ENCODE assay signal across 12 cellular contexts in the genomic region with DNA sequence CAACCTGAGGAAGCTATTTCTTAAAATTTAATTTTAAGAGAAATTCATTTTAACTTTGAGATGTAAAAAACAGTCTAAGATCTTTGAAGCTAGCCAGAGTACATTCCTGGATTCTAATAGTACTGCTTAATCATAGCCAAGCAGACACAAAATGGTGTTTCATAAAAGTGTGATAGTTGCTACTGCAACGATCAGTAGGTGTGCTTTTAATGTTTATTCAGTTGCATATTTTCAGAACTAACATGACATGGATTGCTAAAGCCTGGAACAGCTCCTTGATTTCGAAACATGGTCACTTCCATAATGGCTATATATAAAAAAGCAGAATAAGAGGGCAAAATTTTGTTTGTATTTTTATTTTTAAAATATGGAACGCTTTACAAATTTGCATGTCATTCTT. TPM values are rescaled to one million over a fixed set of nuclear protein-coding genes. Genes with fewer than 3 reads are reported as not detected.
A peak's percentile ranks its signal among the peaks of the same experiment; 100 is the strongest.
DNase-seq lines count a peak whose midpoint lies in the region; ATAC-seq and TF ChIP-seq lines count a peak whose summit lies in the region.
"Had no signal": no experiment of that assay in that cellular context is flagged by ENCODE, and none has a peak within 500 bp of the region (broad histone marks: within the 10 kb centered on the region; RNA-seq: fewer than 3 reads in every experiment).

No MANE protein-coding gene starts in this region.

- H3K9me3 ChIP-seq in CD4-positive, alpha-beta T cell (ENCODE audit: control insufficient read depth, low read length): no peaks in the 10 kb centered on the region
- H3K9me3 ChIP-seq in esophagus muscularis mucosa: no peaks in the 10 kb centered on the region
- H3K9me3 ChIP-seq: neutrophil had no signal

- no peak for TF ChIP-seq CTCF in CD4-positive, alpha-beta T cell (IDR thresholded peaks at IDR 0.05)
- TF ChIP-seq CTCF in esophagus muscularis mucosa (IDR thresholded peaks at IDR 0.05) (no peak), type B pancreatic cell (conservative IDR thresholded peaks at IDR 0.05) (no peak)

- 39% methylated on average over 3 of the region's 3 CpGs for WGBS in esophagus muscularis mucosa

- peak overlapping the region; percentile 29 for H3K27ac ChIP-seq in CD4-positive, alpha-beta T cell (ENCODE audit: low read depth, low read length)
- peak overlapping the region; percentile 54 to 69 (median 65) for H3K27ac ChIP-seq in esophagus muscularis mucosa (replicated peaks in 1 of 4)
- H3K27ac ChIP-seq: neutrophil had no signal

- ATAC-seq in CD4-positive, alpha-beta T cell (ENCODE audit: poor library complexity): no peak

- H3K4me1 Mint-ChIP-seq in CD4-positive, alpha-beta T cell (ENCODE audit: low read depth): peaks cover 63% of the 10 kb centered on the region
- H3K4me1 Mint-ChIP-seq in type B pancreatic cell (ENCODE audit: unreplicated experiment): peaks cover 10% of the 10 kb centered on the region

- H3K27me3 ChIP-seq in CD4-positive, alpha-beta T cell (ENCODE audit: control insufficient read depth, insufficient read depth, low read length): no peaks in the 10 kb centered on the region
- no peaks in the 10 kb centered on the region for H3K27me3 ChIP-seq in esophagus muscularis mucosa
- H3K27me3 ChIP-seq: neutrophil had no signal

- H3K27me3 Mint-ChIP-seq in CD4-positive, alpha-beta T cell: no peaks in the 10 kb centered on the region
- H3K27me3 Mint-ChIP-seq in type B pancreatic cell: no peaks in the 10 kb centered on the region
- H3K27me3 Mint-ChIP-seq: activated B cell treated with CpG ODN at 0.5 μM for 24 hours had no signal

- no peaks in the 10 kb centered on the region for H3K36me3 Mint-ChIP-seq in CD4-positive, alpha-beta T cell (ENCODE audit: low read depth)
- no peaks in the 10 kb centered on the region for H3K36me3 Mint-ChIP-seq in type B pancreatic cell

- no peak for TF ChIP-seq POLR2A in esophagus muscularis mucosa (IDR thresholded peaks at IDR 0.05; ENCODE audit: low read depth)

- POLR2A ChIA-PET in CD4-positive, alpha-beta T cell (lab: Charles Lee): interaction anchor here (0.7 to 2.5 kb wide), 3 partner anchors 12 to 317 kb away, joined by 3 to 14 read pairs (median 3); no protein-coding TSS in a partner anchor

- no peak for TF ChIP-seq EP300 in esophagus muscularis mucosa (IDR thresholded peaks at IDR 0.05)

- DNase-seq in CD4-positive, alpha-beta T cell: no peak
- DNase-seq in OCI-M1 (lab: John Stamatoyannopoulos, UW): peak; percentile 70
- DNase-seq in esophagus muscularis mucosa (ENCODE audit: extremely low spot score): no peak
- DNase-seq in renal cortical epithelial cell (ENCODE audit: low read depth): peak; percentile 51
- DNase-seq in activated CD4-positive, alpha-beta T cell treated with anti-CD3 and anti-CD28 coated beads for 4 hours: no peak
- DNase-seq in type B pancreatic cell (ENCODE audit: extremely low spot score, unreplicated experiment): no peak
- no peak for DNase-seq in T-helper 1 cell
- no peak for DNase-seq in NCI-H774 (lab: John Stamatoyannopoulos, UW)
- DNase-seq: activated B cell treated with CpG ODN at 0.5 μM for 24 hours; activated effector memory CD4-positive, alpha-beta T cell treated with Interleukin-2 at 50 U/mL for 16 hours; NCI-H2081 treated with DMSO at 0.1 percent for 48 hours had no signal

- intact Hi-C loops in CD4-positive, alpha-beta T cell (cut with DNase I, micrococcal nuclease): loop anchor here (2.0 to 5.0 kb wide), 2 partner anchors 37 to 50 kb away; no protein-coding TSS in a partner anchor
- intact Hi-C loops in esophagus muscularis mucosa (cut with DNase I): loop anchor here (5.0 kb wide), 1 partner anchor 47 kb away; no protein-coding TSS in a partner anchor

- H3K4me1 ChIP-seq in esophagus muscularis mucosa: peaks cover 44 to 92% (median 80%) of the 10 kb centered on the region in 4 donors

- peak overlapping the region; percentile 79 for H3K27ac Mint-ChIP-seq in CD4-positive, alpha-beta T cell
- H3K27ac Mint-ChIP-seq in type B pancreatic cell: no peak overlapping the region
- H3K27ac Mint-ChIP-seq: activated B cell treated with CpG ODN at 0.5 μM for 24 hours had no signal

- H3K4me3 ChIP-seq in esophagus muscularis mucosa: peak overlapping the region in 1 of 4 donors; percentile 3

- no peak overlapping the region for H3K4me3 Mint-ChIP-seq in CD4-positive, alpha-beta T cell
- H3K4me3 Mint-ChIP-seq in type B pancreatic cell: no peak overlapping the region
- H3K4me3 Mint-ChIP-seq: activated B cell treated with CpG ODN at 0.5 μM for 24 hours had no signal

- no peaks in the 10 kb centered on the region for H3K36me3 ChIP-seq in esophagus muscularis mucosa
- H3K36me3 ChIP-seq: neutrophil had no signal

- CTCF ChIA-PET in CD4-positive, alpha-beta T cell (lab: Charles Lee): interaction anchor here (0.6 to 3.0 kb wide), 2 partner anchors 14 to 112 kb away, joined by 3 to 9 read pairs; no protein-coding TSS in a partner anchor

- no peaks in the 10 kb centered on the region for H3K9me3 Mint-ChIP-seq in CD4-positive, alpha-beta T cell
- peaks cover 6% of the 10 kb centered on the region for H3K9me3 Mint-ChIP-seq in type B pancreatic cell
- H3K9me3 Mint-ChIP-seq: activated B cell treated with CpG ODN at 0.5 μM for 24 hours had no signal

RNA-seq across cellular contexts. Expression of a gene that starts 35.5 kb away (rescaled TPM):
- 10 to 100 TPM; 95.9 to 98.3 TPM for total RNA-seq in CD4-positive, alpha-beta T cell
- 10 to 100 TPM; 50.7 to 80.9 (median 61.8) TPM for total RNA-seq in esophagus muscularis mucosa
- total RNA-seq in renal cortical epithelial cell: 16.0 and 47.8 TPM in 2 replicates
- total RNA-seq in type B pancreatic cell (ENCODE audit: low replicate concordance): 31.1 and 33.3 TPM in 2 replicates

RNA-seq across cellular contexts. Expression of a gene that starts 36.2 kb away (rescaled TPM):
- total RNA-seq in CD4-positive, alpha-beta T cell: 1 to 10 TPM; 3.8 to 4.8 TPM
- total RNA-seq in esophagus muscularis mucosa: 10 to 100 TPM; 11.9 to 19.9 (median 13.9) TPM
- total RNA-seq in renal cortical epithelial cell: 17.2 and 20.1 TPM in 2 replicates
- 6.0 and 20.7 TPM in 2 replicates for total RNA-seq in type B pancreatic cell (ENCODE audit: low replicate concordance)

Comparison
In these comparisons a context has a peak if more than half of its experiments do, and no peak if none do; other contexts are left out.
1. DNase-seq: peak in OCI-M1 (single experiment) and renal cortical epithelial cell (single experiment); none in CD4-positive, alpha-beta T cell (0 of 10), esophagus muscularis mucosa (single experiment), activated CD4-positive, alpha-beta T cell treated with anti-CD3 and anti-CD28 coated beads for 4 hours (0 of 2), type B pancreatic cell (single experiment), T-helper 1 cell (0 of 5) and NCI-H774 (single experiment).